Comparison of ENCODE assay signal across 9 cellular contexts in the genomic region with DNA sequence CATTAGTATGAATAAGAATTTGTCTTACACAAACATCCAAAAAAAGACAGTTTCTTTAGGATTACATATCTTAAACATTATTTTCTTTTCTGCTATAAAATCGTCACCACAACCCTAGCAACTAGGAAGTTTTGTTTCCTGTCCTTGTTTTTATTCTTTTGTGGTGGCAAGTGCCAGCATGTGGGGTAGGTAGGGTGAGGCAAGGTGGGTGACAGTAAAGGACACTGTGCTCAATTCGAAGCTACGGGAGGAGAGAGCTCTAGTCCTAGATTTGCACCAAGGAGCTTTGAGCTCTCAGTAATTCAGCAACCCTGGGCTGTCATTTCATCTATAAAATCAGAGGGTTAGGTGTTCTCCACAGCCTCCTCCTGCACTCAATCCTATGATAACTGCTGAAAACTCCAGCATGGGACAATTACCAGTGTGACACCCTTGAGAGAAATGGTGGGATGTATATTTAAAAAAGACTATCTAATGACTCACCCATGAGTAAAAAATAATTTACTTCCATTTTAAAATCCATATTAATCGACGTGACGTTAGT.
A peak's percentile ranks its signal among the peaks of the same experiment; 100 is the strongest.
DNase-seq lines count a peak whose midpoint lies in the region; ATAC-seq and TF ChIP-seq lines count a peak whose summit lies in the region.
"Had no signal": no experiment of that assay in that cellular context is flagged by ENCODE, and none has a peak within 500 bp of the region (broad histone marks: within the 10 kb centered on the region; RNA-seq: fewer than 3 reads in every experiment).

No MANE protein-coding gene starts in this region.

- POLR2A ChIA-PET in CD4-positive, alpha-beta T cell (lab: Charles Lee), result interaction anchor here (0.7 to 4.7 kb wide), 14 partner anchors 10 to 291 kb away, joined by 3 to 53 read pairs (median 6); partner anchors contain the start of genes CDNF, HSPA14, MSANTD7 and SUV39H2

- no peaks in the 10 kb centered on the region for H3K27me3 Mint-ChIP-seq in CD4-positive, alpha-beta T cell

- intact Hi-C loops in CD4-positive, alpha-beta T cell (cut with DNase I, micrococcal nuclease), result loop anchor here (1.0 to 2.0 kb wide), 2 partner anchors 15 kb away; no protein-coding TSS in a partner anchor
- intact Hi-C loops in posterior cingulate gyrus (cut with DNase I), result no loop called here

- no peak for DNase-seq in CD4-positive, alpha-beta T cell
- DNase-seq in central memory CD4-positive, alpha-beta T cell, result peak; percentile 70
- DNase-seq in omental fat pad (ENCODE audit: low spot score), result no peak
- no peak for DNase-seq in posterior cingulate gyrus
- no peak for DNase-seq in glomerular visceral epithelial cell (ENCODE audit: extremely low spot score)
- no peak for DNase-seq in SHP77 (lab: John Stamatoyannopoulos, UW)
- DNase-seq in AG08396 (ENCODE audit: low spot score), result no peak
- DNase-seq: hippocampal formation had no signal

- H3K27ac ChIP-seq in CD4-positive, alpha-beta T cell (ENCODE audit: low read depth, low read length), result peak overlapping the region; percentile 95

- H3K27me3 ChIP-seq in CD4-positive, alpha-beta T cell (ENCODE audit: control insufficient read depth, insufficient read depth, low read length), result no peaks in the 10 kb centered on the region

- H3K4me1 Mint-ChIP-seq in CD4-positive, alpha-beta T cell (ENCODE audit: low read depth), result peaks cover 99% of the 10 kb centered on the region

- TF ChIP-seq CTCF in CD4-positive, alpha-beta T cell (IDR thresholded peaks at IDR 0.05), result no peak
- no peak for TF ChIP-seq CTCF in omental fat pad (IDR thresholded peaks at IDR 0.05)

- peak overlapping the region; percentile 97 for H3K27ac Mint-ChIP-seq in CD4-positive, alpha-beta T cell

- no peaks in the 10 kb centered on the region for H3K9me3 Mint-ChIP-seq in CD4-positive, alpha-beta T cell

- CTCF ChIA-PET in CD4-positive, alpha-beta T cell (lab: Charles Lee), result interaction anchor here (0.8 to 1.8 kb wide), 5 partner anchors 13 to 44 kb away, joined by 3 to 9 read pairs (median 5); no protein-coding TSS in a partner anchor

- H3K36me3 Mint-ChIP-seq in CD4-positive, alpha-beta T cell (ENCODE audit: low read depth), result peaks cover 50% of the 10 kb centered on the region

- ATAC-seq in CD4-positive, alpha-beta T cell (ENCODE audit: poor library complexity), result peak; percentile 11
- ATAC-seq in HG03159 (IDR thresholded peaks at IDR 0.05; ENCODE audit: unreplicated experiment), result peak; percentile 5
- peak; percentile 38 for ATAC-seq in omental fat pad (ENCODE audit: low FRiP score)

- H3K4me3 Mint-ChIP-seq in CD4-positive, alpha-beta T cell, result peak overlapping the region; percentile 87

- H3K9me3 ChIP-seq in CD4-positive, alpha-beta T cell (ENCODE audit: control insufficient read depth, low read length), result no peaks in the 10 kb centered on the region
